Comparison of ENCODE assay signal across 9 cellular contexts in the genomic region with DNA sequence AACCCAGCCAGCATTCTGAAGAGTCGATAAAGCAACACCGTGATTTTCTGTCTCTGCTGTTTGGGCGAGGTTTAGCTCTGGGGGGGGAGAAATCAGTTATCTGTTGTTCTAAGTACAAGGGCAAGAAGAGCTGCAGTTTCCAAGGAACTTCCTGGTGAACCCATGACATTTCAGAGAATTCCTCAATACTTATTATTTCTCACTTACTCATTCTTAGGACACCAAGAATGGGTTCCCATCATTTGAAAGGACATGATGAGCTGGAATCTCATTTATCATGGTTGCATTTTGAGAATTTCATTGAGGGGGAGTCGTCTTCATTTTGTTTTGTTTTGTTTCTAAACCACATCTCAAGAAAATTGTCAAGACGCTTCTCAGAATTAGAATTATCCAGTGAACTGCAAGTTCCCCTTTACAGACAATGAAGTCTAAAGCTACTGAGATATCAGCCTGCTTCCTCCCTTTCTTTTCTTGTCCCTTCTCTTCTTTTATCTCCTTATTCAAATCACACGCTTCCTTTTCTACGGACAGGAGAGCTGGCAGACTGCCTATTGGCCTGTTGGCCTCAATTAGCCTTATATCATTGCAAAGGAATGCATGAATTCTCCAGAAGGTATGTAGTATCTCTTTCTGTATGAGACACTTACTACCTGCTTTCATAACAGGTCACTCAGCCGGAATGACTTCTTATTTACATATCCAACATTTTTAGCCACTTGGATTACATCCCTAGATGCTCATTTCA. TPM values are rescaled to one million over a fixed set of nuclear protein-coding genes. Genes with fewer than 3 reads are reported as not detected.
DNase-seq lines count a peak whose midpoint lies in the region; TF ChIP-seq lines count a peak whose summit lies in the region.
"Had no signal": no experiment of that assay in that cellular context is flagged by ENCODE, and none has a peak within 500 bp of the region (broad histone marks: within the 10 kb centered on the region; RNA-seq: fewer than 3 reads in every experiment).

No MANE protein-coding gene starts in this region.

- H2AFZ ChIP-seq in parathyroid adenoma: no peak overlapping the region

- no peaks in the 10 kb centered on the region for H3K9me3 ChIP-seq in parathyroid adenoma (ENCODE audit: control insufficient read depth, low read length)

- peak; percentile 50 for DNase-seq in GM04504 (ENCODE audit: low read depth)
- DNase-seq in SK-MEL-5 (ENCODE audit: low read depth, low spot score): peak; percentile 17
- peak; percentile 34 for DNase-seq in foreskin melanocyte
- DNase-seq in GF-D8 (lab: John Stamatoyannopoulos, UW): no peak
- no peak for DNase-seq in NCI-H748 treated with DMSO at 0.1 percent for 48 hours (lab: John Stamatoyannopoulos, UW)
- no peak for DNase-seq in NCI-H187 (lab: John Stamatoyannopoulos, UW)
- no peak for DNase-seq in caudate nucleus (lab: John Stamatoyannopoulos, UW)
- DNase-seq: WERI-Rb-1 had no signal

- no peaks in the 10 kb centered on the region for H3K79me2 ChIP-seq in parathyroid adenoma

- H3K27ac ChIP-seq in parathyroid adenoma: peak overlapping the region; percentile 62
- no peak overlapping the region for H3K27ac ChIP-seq in caudate nucleus (ENCODE audit: low read depth, low read length)
- H3K27ac ChIP-seq: WERI-Rb-1 had no signal

- peaks cover 18% of the 10 kb centered on the region for H3K4me1 ChIP-seq in parathyroid adenoma

- H3K4me3 ChIP-seq in parathyroid adenoma (ENCODE audit: low read depth, low read length): peak overlapping the region; percentile 13

- H3K4me2 ChIP-seq in parathyroid adenoma (ENCODE audit: low read length): peak overlapping the region; percentile 40

- H3K9ac ChIP-seq in parathyroid adenoma: no peak overlapping the region

- TF ChIP-seq CTCF in parathyroid adenoma (IDR thresholded peaks at IDR 0.05): no peak

- H3K36me3 ChIP-seq in parathyroid adenoma (ENCODE audit: control insufficient read depth, insufficient read depth, low read length): no peaks in the 10 kb centered on the region
- H3K36me3 ChIP-seq: WERI-Rb-1 had no signal

- H3K27me3 ChIP-seq in parathyroid adenoma (ENCODE audit: control insufficient read depth, insufficient read depth, low read length): no peaks in the 10 kb centered on the region

- in situ Hi-C loops in SK-MEL-5 (cut with HindIII; ENCODE audit: low pct_unique_long_range_greater_than_20kb, low sequenced_read_pairs): no loop called here

RNA-seq across cellular contexts. Expression of a gene that starts 53.7 kb away (rescaled TPM):
- 7.3 and 8.8 TPM in 2 replicates for total RNA-seq in SK-MEL-5 (2014; rRNA removed; shearing (Covaris generic))
- polyA plus RNA-seq in SK-MEL-5 (2015; cell fraction: cytosol; rRNA removed): 5.2 and 10.4 TPM in 2 replicates
- polyA plus RNA-seq in SK-MEL-5 (2015; cell fraction: nucleus; rRNA removed): 13.4 and 22.4 TPM in 2 replicates

Comparison
In these comparisons a context has a peak if more than half of its experiments do, and no peak if none do; other contexts are left out.
1. DNase-seq: peak in GM04504 (single experiment), SK-MEL-5 (single experiment) and foreskin melanocyte (single experiment); none in GF-D8 (single experiment), NCI-H748 treated with DMSO at 0.1 percent for 48 hours (single experiment), NCI-H187 (0 of 2) and caudate nucleus (0 of 61).